ENCODE assay signal across 10 cellular contexts in the genomic region with DNA sequence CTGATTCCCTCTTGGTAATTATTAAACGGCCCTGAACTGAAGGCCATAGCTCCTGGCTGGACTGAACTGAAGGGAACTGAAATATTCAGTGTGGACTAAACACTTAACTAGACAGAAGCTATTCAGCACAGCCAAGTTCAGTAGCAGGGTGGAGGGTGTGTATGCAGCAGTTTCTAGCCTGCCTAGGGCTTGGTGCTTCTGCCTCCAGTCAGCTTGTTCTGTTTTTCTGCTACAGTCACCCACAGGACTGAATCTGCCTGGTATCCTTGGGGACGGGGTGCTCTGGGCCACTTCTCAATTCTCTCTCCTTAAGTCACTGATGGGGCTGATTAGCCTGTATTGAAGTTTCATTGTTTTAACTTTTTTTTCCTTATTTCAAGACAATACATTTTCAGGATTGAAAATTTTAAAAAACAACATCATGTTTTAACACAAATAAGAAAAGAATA.
DNase-seq lines count a peak whose midpoint lies in the region; ATAC-seq and TF ChIP-seq lines count a peak whose summit lies in the region.
"Had no signal": no experiment of that assay in that cellular context is flagged by ENCODE, and none has a peak within 500 bp of the region (broad histone marks: within the 10 kb centered on the region; RNA-seq: fewer than 3 reads in every experiment).

No MANE protein-coding gene starts in this region.

- no peaks in the 10 kb centered on the region for H3K9me3 Mint-ChIP-seq in activated T-cell treated with anti-CD3 and anti-CD28 coated beads, Interleukin-2, amount 50 U/mL, for 24 hours

- H3K4me1 ChIP-seq in body of pancreas (peaks cover 69% of the 10 kb centered on the region), mucosa of rectum (ENCODE audit: control insufficient read depth in 2 of 2, insufficient read depth in 2 of 2, low read length in 2 of 2) (peaks cover 25 to 48% of the 10 kb centered on the region in 2 donors), thoracic aorta (ENCODE audit: control insufficient read depth in 1 of 2, low read depth in 2 of 2) (peaks cover 21 to 44% of the 10 kb centered on the region in 2 donors)

- H3K4me1 Mint-ChIP-seq in activated T-cell treated with anti-CD3 and anti-CD28 coated beads, Interleukin-2, amount 50 U/mL, for 24 hours (ENCODE audit: low read depth), result no peaks in the 10 kb centered on the region

- intact Hi-C loops in body of pancreas (cut with DNase I) (no loop called here), Right ventricle myocardium superior (cut with DNase I) (no loop called here)

- H3K4me3 ChIP-seq in body of pancreas, result no peak overlapping the region
- H3K4me3 ChIP-seq in mucosa of rectum (ENCODE audit: low read length in 2 of 2), result peak overlapping the region in 1 of 2 donors; percentile 36
- no peak overlapping the region for H3K4me3 ChIP-seq in thoracic aorta

- TF ChIP-seq CTCF in body of pancreas (IDR thresholded peaks at IDR 0.05) (no peak), thoracic aorta (IDR thresholded peaks at IDR 0.05) (no peak)

- H3K27me3 ChIP-seq in body of pancreas (no peaks in the 10 kb centered on the region), mucosa of rectum (ENCODE audit: control insufficient read depth in 2 of 2, insufficient read depth in 2 of 2, low read length in 2 of 2) (no peaks in the 10 kb centered on the region), thoracic aorta (replicated peaks; ENCODE audit: insufficient read depth) (no peaks in the 10 kb centered on the region)

- WGBS in body of pancreas, 2 donors, result 4 to 20% methylated on average over 2 of the region's 2 CpGs

- peak in 2 of 3 donors; percentile 23 to 42 for TF ChIP-seq POLR2A in body of pancreas (IDR thresholded peaks at IDR 0.05)

- peaks cover 53% of the 10 kb centered on the region for H3K36me3 Mint-ChIP-seq in activated T-cell treated with anti-CD3 and anti-CD28 coated beads, Interleukin-2, amount 50 U/mL, for 24 hours (ENCODE audit: low read depth)

- H3K9ac ChIP-seq in mucosa of rectum (ENCODE audit: low read depth in 1 of 2, low read length in 2 of 2), result peak overlapping the region; percentile 19 to 63

- H3K27me3 Mint-ChIP-seq in activated T-cell treated with anti-CD3 and anti-CD28 coated beads, Interleukin-2, amount 50 U/mL, for 24 hours, result no peaks in the 10 kb centered on the region

- H3K27ac Mint-ChIP-seq in activated T-cell treated with anti-CD3 and anti-CD28 coated beads, Interleukin-2, amount 50 U/mL, for 24 hours, result no peak overlapping the region

- peak in 3 of 4 donors; percentile 52 to 60 (median 56) for DNase-seq in body of pancreas
- no peak for DNase-seq in Right ventricle myocardium superior
- DNase-seq in thoracic aorta (ENCODE audit: low spot score), result no peak
- no peak for DNase-seq in kidney glomerular epithelial cell (lab: John Stamatoyannopoulos, UW)
- DNase-seq in T-helper 9 cell, result no peak
- no peak for DNase-seq in activated T-cell treated with anti-CD3 and anti-CD28 coated beads, Interleukin-2, amount 50 U/mL, for 24 hours
- DNase-seq: activated CD4-positive, alpha-beta T cell treated with anti-CD3 and anti-CD28 coated beads for 48 hours; GOT3; SW 1271 had no signal

- peak overlapping the region; percentile 74 to 79 (median 78) for H3K27ac ChIP-seq in body of pancreas
- peak overlapping the region; percentile 82 to 94 for H3K27ac ChIP-seq in mucosa of rectum (ENCODE audit: low read depth in 2 of 2, low read length in 2 of 2)
- peak overlapping the region; percentile 39 to 85 for H3K27ac ChIP-seq in thoracic aorta

- H3K9me3 ChIP-seq in body of pancreas, result no peaks in the 10 kb centered on the region
- H3K9me3 ChIP-seq in mucosa of rectum (ENCODE audit: control insufficient read depth in 2 of 2, low read length in 2 of 2), result no peaks in the 10 kb centered on the region
- H3K9me3 ChIP-seq in thoracic aorta, result no peaks in the 10 kb centered on the region

- ATAC-seq in body of pancreas, result peak; percentile 57
- peak; percentile 80 for ATAC-seq in Right ventricle myocardium superior (ENCODE audit: poor library complexity)
- peak; percentile 56 for ATAC-seq in thoracic aorta (ENCODE audit: insufficient number of reproducible peaks, low FRiP score, low read depth)

- no peaks in the 10 kb centered on the region for H3K36me3 ChIP-seq in body of pancreas (replicated peaks in 1 of 2; ENCODE audit: insufficient read depth in 1 of 2, low read depth in 2 of 2)
- peaks cover 5 to 15% of the 10 kb centered on the region in 2 donors for H3K36me3 ChIP-seq in mucosa of rectum (ENCODE audit: control insufficient read depth in 2 of 2, insufficient read depth in 2 of 2, low read length in 2 of 2)
- H3K36me3 ChIP-seq in thoracic aorta, result no peaks in the 10 kb centered on the region

- no peak overlapping the region for H3K4me3 Mint-ChIP-seq in activated T-cell treated with anti-CD3 and anti-CD28 coated beads, Interleukin-2, amount 50 U/mL, for 24 hours

Comparison
In these comparisons a context has a peak if more than half of its experiments do, and no peak if none do; other contexts are left out.
1. DNase-seq: peak in body of pancreas (3 of 4); none in Right ventricle myocardium superior (single experiment), thoracic aorta (single experiment), kidney glomerular epithelial cell (single experiment), T-helper 9 cell (single experiment) and activated T-cell treated with anti-CD3 and anti-CD28 coated beads, Interleukin-2, amount 50 U/mL, for 24 hours (single experiment).
2. Peak in every context shown above with its lines, with median percentiles within 50 percentile points of each other: ATAC-seq and H3K27ac ChIP-seq.